In the genomic region with DNA sequence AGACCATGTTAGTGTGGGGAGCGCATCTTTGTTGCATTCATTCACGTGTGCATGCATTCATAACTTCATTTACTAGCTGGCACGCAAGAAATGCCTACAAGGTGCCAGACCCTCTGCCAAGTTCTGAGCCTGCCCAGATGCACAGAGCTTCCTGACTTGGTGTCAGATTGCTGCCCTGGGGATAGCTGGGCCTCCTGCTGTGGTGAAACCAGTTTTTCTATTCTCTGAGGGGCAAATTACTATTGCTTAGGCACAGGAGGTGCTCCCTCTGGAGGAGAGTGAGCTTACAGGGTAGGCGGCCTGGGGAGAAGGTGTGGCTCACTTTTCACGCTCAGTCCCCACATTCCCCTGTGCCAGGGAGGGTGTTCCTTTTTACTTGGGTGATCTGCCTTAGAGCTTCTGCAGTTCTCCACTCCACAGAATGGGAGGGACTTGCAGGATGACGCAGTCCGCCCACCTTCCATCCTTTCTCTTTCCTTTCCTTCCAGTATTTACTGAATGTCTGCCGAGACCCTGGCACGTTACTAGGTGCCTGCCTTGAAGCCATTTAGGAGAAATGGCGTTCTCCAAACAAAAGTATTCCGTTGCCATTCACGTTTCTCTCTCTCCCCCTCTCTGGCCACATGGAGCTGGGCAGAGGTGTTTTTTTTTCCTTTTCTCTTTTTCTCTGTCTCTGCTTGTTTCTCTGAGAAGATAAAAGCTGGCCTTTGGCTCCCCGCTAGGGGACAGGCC, we compare ENCODE assay signal across 8 cellular contexts. TPM values are rescaled to one million over a fixed set of nuclear protein-coding genes. Genes with fewer than 3 reads are reported as not detected.
A peak's percentile ranks its signal among the peaks of the same experiment; 100 is the strongest.
DNase-seq lines count a peak whose midpoint lies in the region; ATAC-seq and TF ChIP-seq lines count a peak whose summit lies in the region.

No MANE protein-coding gene starts in this region.

- no peak overlapping the region for H3K4me3 Mint-ChIP-seq in activated T-cell treated with anti-CD3 and anti-CD28 coated beads, Interleukin-2, amount 50 U/mL, for 72 hours

- H3K4me1 ChIP-seq in stomach, result peaks cover 0 to 20% (median 17%) of the 10 kb centered on the region in 4 donors

- H3K4me3 ChIP-seq in astrocyte of the spinal cord (ENCODE audit: low read depth, low read length) (no peak overlapping the region), stomach (no peak overlapping the region)

- ATAC-seq in HG03025 (IDR thresholded peaks at IDR 0.05; ENCODE audit: low FRiP score, unreplicated experiment), result no peak
- no peak for ATAC-seq in activated T-cell treated with anti-CD3 and anti-CD28 coated beads, Interleukin-2, amount 50 U/mL, for 72 hours (replicated peaks in 1 of 2)

- in situ Hi-C loops in astrocyte of the spinal cord (cut with HindIII; ENCODE audit: low sequenced_read_pairs), result no loop called here

- no peaks in the 10 kb centered on the region for H3K9me3 ChIP-seq in stomach

- H3K9me3 Mint-ChIP-seq in activated T-cell treated with anti-CD3 and anti-CD28 coated beads, Interleukin-2, amount 50 U/mL, for 72 hours, result no peaks in the 10 kb centered on the region

- TF ChIP-seq EP300 in stomach (IDR thresholded peaks at IDR 0.05), result no peak

- peak; percentile 41 for TF ChIP-seq CTCF in astrocyte of the spinal cord (IDR thresholded peaks at IDR 0.05; ENCODE audit: low read depth, low read length)
- TF ChIP-seq CTCF in stomach (IDR thresholded peaks at IDR 0.05), result peak in 4 of 7 experiments; percentile 13 to 44 (median 20)

- peaks cover 47% of the 10 kb centered on the region for H3K27me3 Mint-ChIP-seq in activated T-cell treated with anti-CD3 and anti-CD28 coated beads, Interleukin-2, amount 50 U/mL, for 72 hours (ENCODE audit: low read depth)

- H3K27me3 ChIP-seq in stomach, result no peaks in the 10 kb centered on the region

- 34 to 48% (median 37%) methylated on average over 13 of the region's 13 CpGs for WGBS in stomach, 5 donors

- TF ChIP-seq POLR2A in stomach (IDR thresholded peaks at IDR 0.05), result no peak

- intact Hi-C loops in stomach (cut with DNase I; ENCODE audit: low total_unique reads), result no loop called here

- no peaks in the 10 kb centered on the region for H3K36me3 ChIP-seq in stomach

- H3K27ac ChIP-seq in stomach, result peak overlapping the region in 4 of 5 donors; percentile 54 to 77 (median 64)

- DNase-seq in Daoy (ENCODE audit: low read depth), result peak; percentile 92
- peak; percentile 37 for DNase-seq in NCI-H1694 (lab: John Stamatoyannopoulos, UW)
- peak; percentile 50 for DNase-seq in astrocyte of the spinal cord (ENCODE audit: low read depth, low spot score)
- peak; percentile 73 for DNase-seq in iPS-NIHi11 (ENCODE audit: low spot score)
- DNase-seq in stomach, result peak; percentile 71
- no peak for DNase-seq in activated CD4-positive, alpha-beta T cell treated with anti-CD3 and anti-CD28 coated beads for 1 hour
- DNase-seq in activated T-cell treated with anti-CD3 and anti-CD28 coated beads, Interleukin-2, amount 50 U/mL, for 72 hours, result no peak

- peaks cover 24% of the 10 kb centered on the region for H3K4me1 Mint-ChIP-seq in activated T-cell treated with anti-CD3 and anti-CD28 coated beads, Interleukin-2, amount 50 U/mL, for 72 hours (ENCODE audit: low read depth)

- no peaks in the 10 kb centered on the region for H3K36me3 Mint-ChIP-seq in activated T-cell treated with anti-CD3 and anti-CD28 coated beads, Interleukin-2, amount 50 U/mL, for 72 hours (ENCODE audit: insufficient read depth in 2 of 2)

- H3K27ac Mint-ChIP-seq in activated T-cell treated with anti-CD3 and anti-CD28 coated beads, Interleukin-2, amount 50 U/mL, for 72 hours, result no peak overlapping the region

RNA-seq across cellular contexts. Expression of gene CTNNA1, which starts 27.9 kb away (rescaled TPM):
- total RNA-seq in Daoy (2014; rRNA removed; shearing (Covaris generic)), result 255 and 285 TPM in 2 replicates
- 100 to 1,000 TPM; 199 to 531 (median 258) TPM for total RNA-seq in stomach
- 100 to 1,000 TPM in 2 of 3 donors, 10 to 100 TPM in 1; 88.7 to 138 (median 103) TPM for polyA plus RNA-seq in stomach
- 10 to 100 TPM; 62.3 to 73.0 TPM for total RNA-seq in activated T-cell treated with anti-CD3 and anti-CD28 coated beads, Interleukin-2, amount 50 U/mL, for 72 hours

Comparison
In these comparisons a context has a peak if more than half of its experiments do, and no peak if none do; other contexts are left out.
1. DNase-seq: peak in Daoy (single experiment), NCI-H1694 (single experiment), astrocyte of the spinal cord (single experiment), iPS-NIHi11 (single experiment) and stomach (single experiment); none in activated CD4-positive, alpha-beta T cell treated with anti-CD3 and anti-CD28 coated beads for 1 hour (single experiment) and activated T-cell treated with anti-CD3 and anti-CD28 coated beads, Interleukin-2, amount 50 U/mL, for 72 hours (0 of 2).